In genomic region chr2:105037572-105038382, GRCh38 we compare ENCODE assay signal across 8 cellular contexts. TPM values are rescaled to one million over a fixed set of nuclear protein-coding genes. Genes with fewer than 3 reads are reported as not detected.
DNase-seq lines count a peak whose midpoint lies in the region; ATAC-seq and TF ChIP-seq lines count a peak whose summit lies in the region.

Gene MRPS9 (plus strand): TSS chr2:105038069. CDS start chr2:105038093, 24 bp downstream.

- WGBS in right lobe of liver (ENCODE audit: insufficient coverage, low coverage, low lambda C conversion rate, missing lambda C conversion rate) = 2% methylated on average over 18 of the region's 55 CpGs

- DNase-seq in CD1c-positive myeloid dendritic cell (ENCODE audit: extremely low spot score) (peak; percentile 98), NCI-H82 treated with DMSO at 0.1 percent for 48 hours (lab: John Stamatoyannopoulos, UW; ENCODE audit: unreplicated experiment) (peak; percentile 87), dorsolateral prefrontal cortex (peak; percentile 99), right lobe of liver (peak; percentile 98 to 99 (median 99))
- peak; percentile 99 for DNase-seq in activated CD4-positive, alpha-beta memory T cell treated with anti-CD3 and anti-CD28 coated beads for 36 hours
- DNase-seq in stimulated activated CD4-positive, alpha-beta T cell treated with anti-CD3 and anti-CD28 coated beads, Interleukin-4, amount 100 ng/mL, for 4 hours = peak; percentile 98

- H3K4me1 ChIP-seq in right lobe of liver = peaks cover 0 to 26% (median 0%) of the 10 kb centered on the region in 4 donors

- CTCF ChIA-PET in activated CD4-positive, alpha-beta memory T cell treated with anti-CD3 and anti-CD28 coated beads for 36 hours (lab: Charles Lee) = interaction anchor here (0.7 to 1.5 kb wide), 5 partner anchors 15 to 200 kb away, joined by 3 to 7 read pairs (median 5); no protein-coding TSS in a partner anchor

- TF ChIP-seq POLR2A in right lobe of liver (IDR thresholded peaks at IDR 0.05) = peak; percentile 59

- peaks cover 33% of the 10 kb centered on the region for H3K4me1 Mint-ChIP-seq in activated CD4-positive, alpha-beta memory T cell treated with anti-CD3 and anti-CD28 coated beads for 36 hours (ENCODE audit: low read depth)

- no peaks in the 10 kb centered on the region for H3K36me3 ChIP-seq in right lobe of liver

- peak within 1 kb of the TSS; percentile 94 for H3K4me3 Mint-ChIP-seq in activated CD4-positive, alpha-beta memory T cell treated with anti-CD3 and anti-CD28 coated beads for 36 hours

- no peaks in the 10 kb centered on the region for H3K9me3 Mint-ChIP-seq in activated CD4-positive, alpha-beta memory T cell treated with anti-CD3 and anti-CD28 coated beads for 36 hours

- intact Hi-C loops in activated CD4-positive, alpha-beta memory T cell treated with anti-CD3 and anti-CD28 coated beads for 36 hours (cut with micrococcal nuclease) = loop anchor here (2.0 to 10.0 kb wide), 3 partner anchors 21 to 297 kb away; partner anchors contain the start of gene C2orf49
- intact Hi-C loops in dorsolateral prefrontal cortex (cut with DNase I) (loop anchor here (2.0 to 10.0 kb wide), 2 partner anchors 91 to 163 kb away; no protein-coding TSS in a partner anchor), right lobe of liver (cut with DNase I) (no loop called here)

- H3K27ac ChIP-seq in dorsolateral prefrontal cortex = peak within 1 kb of the TSS; percentile 43 to 95 (median 84)
- peak within 1 kb of the TSS; percentile 47 to 68 (median 61) for H3K27ac ChIP-seq in right lobe of liver

- TF ChIP-seq CTCF in dorsolateral prefrontal cortex (IDR thresholded peaks at IDR 0.05 in 54 of 56, conservative IDR thresholded peaks at IDR 0.05 in 2 of 56; ENCODE audit: low read depth in 1 of 56, partially characterized antibody in 56 of 56) (peak in 31 of 56 donors; percentile 2 to 57 (median 26)), right lobe of liver (IDR thresholded peaks at IDR 0.05) (no peak)

- ATAC-seq in GM19438 (IDR thresholded peaks at IDR 0.05; ENCODE audit: low read depth, unreplicated experiment) = peak; percentile 99
- peak; percentile 96 for ATAC-seq in HG03575 (IDR thresholded peaks at IDR 0.05; ENCODE audit: extremely low read depth, insufficient number of reproducible peaks, low FRiP score, unreplicated experiment)
- ATAC-seq in right lobe of liver = peak; percentile 99 to 100 (median 100)

- H3K27me3 ChIP-seq in dorsolateral prefrontal cortex (no peaks in the 10 kb centered on the region), right lobe of liver (no peaks in the 10 kb centered on the region)

- H3K9me3 ChIP-seq in right lobe of liver = no peaks in the 10 kb centered on the region

- H3K27ac Mint-ChIP-seq in activated CD4-positive, alpha-beta memory T cell treated with anti-CD3 and anti-CD28 coated beads for 36 hours = peak within 1 kb of the TSS; percentile 82

- no peaks in the 10 kb centered on the region for H3K36me3 Mint-ChIP-seq in activated CD4-positive, alpha-beta memory T cell treated with anti-CD3 and anti-CD28 coated beads for 36 hours

- H3K4me3 ChIP-seq in dorsolateral prefrontal cortex (peak within 1 kb of the TSS; percentile 69 to 99 (median 92)), right lobe of liver (peak within 1 kb of the TSS; percentile 82 to 88 (median 84))

- H3K27me3 Mint-ChIP-seq in activated CD4-positive, alpha-beta memory T cell treated with anti-CD3 and anti-CD28 coated beads for 36 hours = no peaks in the 10 kb centered on the region

- POLR2A ChIA-PET in activated CD4-positive, alpha-beta memory T cell treated with anti-CD3 and anti-CD28 coated beads for 36 hours (lab: Charles Lee) = no interaction called here

RNA-seq across cellular contexts. Expression of gene MRPS9, which starts in this region (rescaled TPM):
- 10 to 100 TPM; 38.2 to 39.3 TPM for total RNA-seq in activated CD4-positive, alpha-beta memory T cell treated with anti-CD3 and anti-CD28 coated beads for 36 hours
- total RNA-seq in dorsolateral prefrontal cortex (10 to 100 TPM; 10.9 to 29.3 (median 20.1) TPM), right lobe of liver (10 to 100 TPM; 12.1 to 19.3 (median 14.5) TPM)

Comparison
In these comparisons a context has a peak if more than half of its experiments do, and no peak if none do; other contexts are left out.
1. Peak in every context shown above with its lines: DNase-seq, ATAC-seq, H3K4me3 ChIP-seq and H3K27ac ChIP-seq.
2. CTCF ChIP-seq: peak in dorsolateral prefrontal cortex (31 of 56); none in right lobe of liver (0 of 4).
3. intact Hi-C loops: an anchor here in activated CD4-positive, alpha-beta memory T cell treated with anti-CD3 and anti-CD28 coated beads for 36 hours (2.0 to 10.0 kb wide) and dorsolateral prefrontal cortex (2.0 to 10.0 kb wide); none called in right lobe of liver.